ENCODE assay signal across 1 cellular context in genomic region chr11:59380263-59381059, GRCh38.
TF ChIP-seq lines count a peak whose summit lies in the region.

No MANE protein-coding gene starts in this region.

TF ChIP-seq in GM12878, 131 proteins besides CTCF, POLR2A, EP300 and RAD21 (continued from another document and continues in another):
- TF ChIP-seq, protein P1, sequence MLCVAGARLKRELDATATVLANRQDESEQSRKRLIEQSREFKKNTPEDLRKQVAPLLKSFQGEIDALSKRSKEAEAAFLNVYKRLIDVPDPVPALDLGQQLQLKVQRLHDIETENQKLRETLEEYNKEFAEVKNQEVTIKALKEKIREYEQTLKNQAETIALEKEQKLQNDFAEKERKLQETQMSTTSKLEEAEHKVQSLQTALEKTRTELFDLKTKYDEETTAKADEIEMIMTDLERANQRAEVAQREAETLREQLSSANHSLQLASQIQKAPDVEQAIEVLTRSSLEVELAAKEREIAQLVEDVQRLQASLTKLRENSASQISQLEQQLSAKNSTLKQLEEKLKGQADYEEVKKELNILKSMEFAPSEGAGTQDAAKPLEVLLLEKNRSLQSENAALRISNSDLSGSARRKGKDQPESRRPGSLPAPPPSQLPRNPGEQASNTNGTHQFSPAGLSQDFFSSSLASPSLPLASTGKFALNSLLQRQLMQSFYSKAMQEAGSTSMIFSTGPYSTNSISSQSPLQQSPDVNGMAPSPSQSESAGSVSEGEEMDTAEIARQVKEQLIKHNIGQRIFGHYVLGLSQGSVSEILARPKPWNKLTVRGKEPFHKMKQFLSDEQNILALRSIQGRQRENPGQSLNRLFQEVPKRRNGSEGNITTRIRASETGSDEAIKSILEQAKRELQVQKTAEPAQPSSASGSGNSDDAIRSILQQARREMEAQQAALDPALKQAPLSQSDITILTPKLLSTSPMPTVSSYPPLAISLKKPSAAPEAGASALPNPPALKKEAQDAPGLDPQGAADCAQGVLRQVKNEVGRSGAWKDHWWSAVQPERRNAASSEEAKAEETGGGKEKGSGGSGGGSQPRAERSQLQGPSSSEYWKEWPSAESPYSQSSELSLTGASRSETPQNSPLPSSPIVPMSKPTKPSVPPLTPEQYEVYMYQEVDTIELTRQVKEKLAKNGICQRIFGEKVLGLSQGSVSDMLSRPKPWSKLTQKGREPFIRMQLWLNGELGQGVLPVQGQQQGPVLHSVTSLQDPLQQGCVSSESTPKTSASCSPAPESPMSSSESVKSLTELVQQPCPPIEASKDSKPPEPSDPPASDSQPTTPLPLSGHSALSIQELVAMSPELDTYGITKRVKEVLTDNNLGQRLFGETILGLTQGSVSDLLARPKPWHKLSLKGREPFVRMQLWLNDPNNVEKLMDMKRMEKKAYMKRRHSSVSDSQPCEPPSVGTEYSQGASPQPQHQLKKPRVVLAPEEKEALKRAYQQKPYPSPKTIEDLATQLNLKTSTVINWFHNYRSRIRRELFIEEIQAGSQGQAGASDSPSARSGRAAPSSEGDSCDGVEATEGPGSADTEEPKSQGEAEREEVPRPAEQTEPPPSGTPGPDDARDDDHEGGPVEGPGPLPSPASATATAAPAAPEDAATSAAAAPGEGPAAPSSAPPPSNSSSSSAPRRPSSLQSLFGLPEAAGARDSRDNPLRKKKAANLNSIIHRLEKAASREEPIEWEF (IDR thresholded peaks at IDR 0.05; ENCODE audit: insufficient replicate concordance, low read depth, low read length) = peak; percentile 80
- TF ChIP-seq CHD1 (IDR thresholded peaks at IDR 0.05; ENCODE audit: low read depth, low read length) (no peak), LARP7 (IDR thresholded peaks at IDR 0.05) (no peak), PAX5 (IDR thresholded peaks at IDR 0.05; ENCODE audit: borderline replicate concordance, low read depth, low read length) (0 out of 2 replicates have a peak, but pooled peaks have one; percentile 17), SIX5 (IDR thresholded peaks at IDR 0.05; ENCODE audit: low read depth, low read length, severe bottlenecking) (no peak), RELA (IDR thresholded peaks at IDR 0.05; ENCODE audit: borderline replicate concordance, partially characterized antibody) (no peak), PRDM15 (CRISPR knock-in tag; IDR thresholded peaks at IDR 0.05) (no peak), CREM (IDR thresholded peaks at IDR 0.05; ENCODE audit: low read depth) (peak; percentile 64), MYC (IDR thresholded peaks at IDR 0.05; ENCODE audit: insufficient read depth, insufficient read length, insufficient replicate concordance, low read length, severe bottlenecking) (no peak), CBFB (IDR thresholded peaks at IDR 0.05; ENCODE audit: low read depth) (0 out of 2 replicates have a peak, but pooled peaks have one; percentile 32), RBBP5 (conservative IDR thresholded peaks at IDR 0.05) (no peak), RUNX3 (IDR thresholded peaks at IDR 0.05; ENCODE audit: low read length) (peak; percentile 90), MYB (IDR thresholded peaks at IDR 0.05; ENCODE audit: borderline replicate concordance, low read depth, low read length) (no peak), GABPA (IDR thresholded peaks at IDR 0.05; ENCODE audit: low read depth) (peak; percentile 55; the same call in 1 of the 2 replicates), ZBTB4 (CRISPR knock-in tag; IDR thresholded peaks at IDR 0.05) (no peak), RAD51 (IDR thresholded peaks at IDR 0.05) (no peak; the same call in 1 of the 2 replicates), GATAD2B (conservative IDR thresholded peaks at IDR 0.05; ENCODE audit: low read depth) (no peak), SIN3A (IDR thresholded peaks at IDR 0.05; ENCODE audit: low read depth, low read length) (no peak), EZH2 (IDR thresholded peaks at IDR 0.05; ENCODE audit: borderline replicate concordance, control insufficient read depth, low read depth, low read length) (no peak), ATF7 (IDR thresholded peaks at IDR 0.05; ENCODE audit: low read depth) (peak; percentile 96), ZNF207 (IDR thresholded peaks at IDR 0.05; ENCODE audit: borderline replicate concordance) (no peak), SUPT20H (IDR thresholded peaks at IDR 0.05; ENCODE audit: borderline replicate concordance, control insufficient read depth, low read depth, low read length) (no peak), FOXK2 (IDR thresholded peaks at IDR 0.05) (no peak), NFXL1 (IDR thresholded peaks at IDR 0.05; ENCODE audit: borderline replicate concordance) (no peak), IRF4 (IDR thresholded peaks at IDR 0.05; ENCODE audit: low read depth, low read length) (peak; percentile 61; the same call in 1 of the 2 replicates), DPF2 (IDR thresholded peaks at IDR 0.05) (peak; percentile 93), SMAD1 (IDR thresholded peaks at IDR 0.05; ENCODE audit: low read depth, partially characterized antibody) (no peak), KLF5 (IDR thresholded peaks at IDR 0.05; ENCODE audit: partially characterized antibody) (no peak), TAF1 (IDR thresholded peaks at IDR 0.05; ENCODE audit: borderline replicate concordance, low read depth, low read length) (no peak), MEF2A (IDR thresholded peaks at IDR 0.05; ENCODE audit: insufficient read depth, low read depth, low read length) (peak; percentile 43; the same call in 1 of the 2 replicates), ZNF24 (IDR thresholded peaks at IDR 0.05) (peak; percentile 96), SREBF1 (IDR thresholded peaks at IDR 0.05; ENCODE audit: low read length) (no peak), EGR1 (IDR thresholded peaks at IDR 0.05; ENCODE audit: borderline replicate concordance in 1 of 2, low read depth in 2 of 2, low read length in 2 of 2) (no peak), CEBPB (IDR thresholded peaks at IDR 0.05; ENCODE audit: borderline replicate concordance in 1 of 2, low read depth in 2 of 2, low read length in 2 of 2) (peak in 1 of 2 experiments; percentile 54; a peak in 1 of 4 replicates), ZNF622 (IDR thresholded peaks at IDR 0.05) (no peak), USF2 (IDR thresholded peaks at IDR 0.05; ENCODE audit: borderline replicate concordance, low read depth, low read length) (no peak), HDGF (IDR thresholded peaks at IDR 0.05) (no peak), CREB1 (IDR thresholded peaks at IDR 0.05; ENCODE audit: low read depth) (no peak; the same call in 1 of the 2 replicates), ZNF592 (IDR thresholded peaks at IDR 0.05) (no peak), PML (IDR thresholded peaks at IDR 0.05; ENCODE audit: low read length) (0 out of 2 replicates have a peak, but pooled peaks have one; percentile 53)
- TF ChIP-seq, protein P2, sequence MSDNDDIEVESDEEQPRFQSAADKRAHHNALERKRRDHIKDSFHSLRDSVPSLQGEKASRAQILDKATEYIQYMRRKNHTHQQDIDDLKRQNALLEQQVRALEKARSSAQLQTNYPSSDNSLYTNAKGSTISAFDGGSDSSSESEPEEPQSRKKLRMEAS (IDR thresholded peaks at IDR 0.05; ENCODE audit: low read depth, low read length) = no peak
- TF ChIP-seq, protein P3, sequence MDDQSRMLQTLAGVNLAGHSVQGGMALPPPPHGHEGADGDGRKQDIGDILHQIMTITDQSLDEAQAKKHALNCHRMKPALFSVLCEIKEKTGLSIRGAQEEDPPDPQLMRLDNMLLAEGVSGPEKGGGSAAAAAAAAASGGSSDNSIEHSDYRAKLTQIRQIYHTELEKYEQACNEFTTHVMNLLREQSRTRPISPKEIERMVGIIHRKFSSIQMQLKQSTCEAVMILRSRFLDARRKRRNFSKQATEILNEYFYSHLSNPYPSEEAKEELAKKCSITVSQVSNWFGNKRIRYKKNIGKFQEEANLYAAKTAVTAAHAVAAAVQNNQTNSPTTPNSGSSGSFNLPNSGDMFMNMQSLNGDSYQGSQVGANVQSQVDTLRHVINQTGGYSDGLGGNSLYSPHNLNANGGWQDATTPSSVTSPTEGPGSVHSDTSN (IDR thresholded peaks at IDR 0.05; ENCODE audit: insufficient replicate concordance, low read depth, low read length) = no peak
